ENCODE assay signal across 13 cellular contexts in the genomic region with DNA sequence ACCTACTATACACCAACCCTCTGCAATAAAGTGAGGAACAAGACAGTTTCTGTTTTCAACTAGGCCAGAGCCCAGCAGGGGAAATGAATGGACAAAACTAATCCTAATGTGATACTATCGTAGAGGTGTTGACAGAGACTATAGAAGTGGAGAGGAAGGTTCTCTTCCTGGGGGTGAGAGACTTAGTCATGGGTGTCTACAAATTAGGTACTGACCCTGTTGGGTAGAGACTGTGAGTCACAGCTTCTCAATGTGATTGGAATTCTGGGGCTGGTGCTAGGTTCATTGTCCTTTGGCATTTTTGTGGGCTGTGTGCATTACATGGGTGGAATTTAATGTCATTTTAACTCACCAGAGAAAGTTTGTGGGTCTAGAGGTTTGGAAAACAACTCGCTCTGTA.
DNase-seq lines count a peak whose midpoint lies in the region; ATAC-seq and TF ChIP-seq lines count a peak whose summit lies in the region.
"Had no signal": no experiment of that assay in that cellular context is flagged by ENCODE, and none has a peak within 500 bp of the region (broad histone marks: within the 10 kb centered on the region; RNA-seq: fewer than 3 reads in every experiment).

No MANE protein-coding gene starts in this region.

- peak; percentile 23 for DNase-seq in ELF-1 (ENCODE audit: low read depth, low spot score)
- DNase-seq in PC-9 = peak; percentile 69 to 89
- DNase-seq in epithelial cell of prostate (ENCODE audit: low read depth, low spot score) = peak; percentile 95
- DNase-seq in osteoblast (ENCODE audit: insufficient read length, low spot score, missing footprints) = no peak
- no peak for DNase-seq in NCI-H2171 treated with DMSO at 0.1 percent for 48 hours (lab: John Stamatoyannopoulos, UW)
- DNase-seq in Peyer's patch = no peak
- DNase-seq: CD4-positive, alpha-beta T cell; central memory CD4-positive, alpha-beta T cell; kidney; NCI-H1436 had no signal

- CTCF ChIA-PET in PC-9 (lab: Charles Lee) = no interaction called here

- H3K27ac ChIP-seq in PC-9 (peak overlapping the region; percentile 95), epithelial cell of prostate (peak overlapping the region; percentile 92), osteoblast (ENCODE audit: low read depth, low read length) (no peak overlapping the region), Peyer's patch (no peak overlapping the region)
- H3K27ac ChIP-seq: HL-60 had no signal

- BruUV-seq in PC-9 (replicated peaks; lab: Mats Ljungman, UMichigan) = no TSS peak

- no peaks in the 10 kb centered on the region for H3K27me3 ChIP-seq in PC-9 (ENCODE audit: insufficient read depth, low read depth)
- H3K27me3 ChIP-seq in osteoblast (ENCODE audit: insufficient read depth, low read length) = no peaks in the 10 kb centered on the region
- H3K27me3 ChIP-seq in Peyer's patch = no peaks in the 10 kb centered on the region

- no peak for ATAC-seq in GM21737 (IDR thresholded peaks at IDR 0.05; ENCODE audit: unreplicated experiment)
- no peak for ATAC-seq in GM18907 (IDR thresholded peaks at IDR 0.05; ENCODE audit: unreplicated experiment)

- no peaks in the 10 kb centered on the region for H3K9me2 ChIP-seq in PC-9 (ENCODE audit: insufficient read depth)

- TF ChIP-seq CTCF in PC-9 (conservative IDR thresholded peaks at IDR 0.05) (no peak), osteoblast (IDR thresholded peaks at IDR 0.05; ENCODE audit: extremely low read depth, low read depth, low read length) (no peak), Peyer's patch (IDR thresholded peaks at IDR 0.05) (no peak)

- H3K9me3 ChIP-seq in PC-9 (ENCODE audit: insufficient read depth, low read depth) (peaks cover 5% of the 10 kb centered on the region; the same call in 1 of the 2 replicates), osteoblast (ENCODE audit: low read depth, low read length) (no peaks in the 10 kb centered on the region), Peyer's patch (no peaks in the 10 kb centered on the region)

- H3K4me1 ChIP-seq in PC-9 (replicated peaks; ENCODE audit: insufficient read depth) (peaks cover 33% of the 10 kb centered on the region), osteoblast (ENCODE audit: insufficient read depth, low read length) (peaks cover 3% of the 10 kb centered on the region), Peyer's patch (no peaks in the 10 kb centered on the region)

- H2AFZ ChIP-seq in PC-9 = no peak overlapping the region
- no peak overlapping the region for H2AFZ ChIP-seq in osteoblast (ENCODE audit: low read length)

- no peak for TF ChIP-seq POLR2A in Peyer's patch (IDR thresholded peaks at IDR 0.05)

- intact Hi-C loops in PC-9 (cut with micrococcal nuclease; ENCODE audit: unreplicated experiment) = loop anchor here (1.0 to 10.0 kb wide), 3 partner anchors 36 to 445 kb away; no protein-coding TSS in a partner anchor

- H3K79me2 ChIP-seq in PC-9 (ENCODE audit: low read depth) (no peaks in the 10 kb centered on the region), osteoblast (ENCODE audit: insufficient read depth, low read length) (no peaks in the 10 kb centered on the region)

- peak overlapping the region; percentile 62 for H3K4me2 ChIP-seq in PC-9
- peak overlapping the region; percentile 21 for H3K4me2 ChIP-seq in osteoblast (ENCODE audit: insufficient read depth, low read length)

- H3K4me3 ChIP-seq in PC-9 = no peak overlapping the region
- no peak overlapping the region for H3K4me3 ChIP-seq in osteoblast (ENCODE audit: insufficient read depth, low read length)
- no peak overlapping the region for H3K4me3 ChIP-seq in Peyer's patch

- H4K20me1 ChIP-seq in PC-9 (ENCODE audit: insufficient read depth) (no peaks in the 10 kb centered on the region), osteoblast (ENCODE audit: insufficient read depth, low read length) (no peaks in the 10 kb centered on the region)

- no peaks in the 10 kb centered on the region for H3K36me3 ChIP-seq in PC-9 (ENCODE audit: low read depth)
- no peaks in the 10 kb centered on the region for H3K36me3 ChIP-seq in osteoblast (ENCODE audit: insufficient read depth, low read length)
- no peaks in the 10 kb centered on the region for H3K36me3 ChIP-seq in Peyer's patch

- peaks cover 28% of the 10 kb centered on the region for H3F3A ChIP-seq in PC-9 (ENCODE audit: insufficient read depth, low read depth)

- POLR2A ChIA-PET in PC-9 (lab: Charles Lee; ENCODE audit: unreplicated experiment) = interaction anchor here (0.6 to 0.7 kb wide), 3 partner anchors 170 to 747 kb away, joined by 3 to 6 read pairs (median 4); a partner anchor contains a TSS

Comparison
In these comparisons a context has a peak if more than half of its experiments do, and no peak if none do; other contexts are left out.
1. DNase-seq: peak in ELF-1 (single experiment), PC-9 (2 of 2) and epithelial cell of prostate (single experiment); none in osteoblast (single experiment), NCI-H2171 treated with DMSO at 0.1 percent for 48 hours (single experiment) and Peyer's patch (0 of 3).
2. H3K27ac ChIP-seq: peak in PC-9 (single experiment) and epithelial cell of prostate (single experiment); none in osteoblast (single experiment) and Peyer's patch (0 of 4).